Comparison of ENCODE assay signal across 15 cellular contexts in the genomic region with DNA sequence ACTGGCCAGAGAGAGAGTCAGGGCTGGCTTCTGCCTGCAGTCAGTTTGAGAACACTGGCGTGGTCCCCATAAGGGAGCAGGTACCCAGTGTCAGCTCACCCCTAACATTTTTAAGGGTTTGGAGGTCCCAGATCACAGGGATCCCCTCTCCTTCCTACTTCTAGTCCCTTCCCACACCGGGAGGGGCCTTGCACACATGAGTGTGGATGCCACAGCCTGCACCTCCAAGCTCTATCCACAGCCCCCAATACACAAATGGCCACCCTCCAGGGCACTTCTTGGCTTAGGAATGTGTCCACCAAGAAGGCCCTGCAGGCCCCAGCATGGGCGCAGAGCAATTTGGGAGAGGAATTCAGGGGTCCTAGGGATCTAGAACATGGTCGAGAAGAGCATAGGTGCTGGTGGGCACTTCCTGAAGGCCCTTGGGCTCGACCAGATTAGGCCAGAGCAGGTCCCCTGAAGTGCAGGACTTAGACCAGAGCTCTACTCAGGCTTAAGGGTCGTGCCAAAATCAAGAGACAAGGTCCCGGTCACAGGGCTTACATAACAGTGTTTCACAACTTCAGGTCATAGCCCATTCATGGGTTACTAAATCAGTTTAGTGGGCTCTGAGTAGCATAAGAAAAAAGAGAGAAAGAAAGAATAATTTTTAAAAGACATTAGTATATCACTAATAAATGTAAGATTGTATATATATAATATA. TPM values are rescaled to one million over a fixed set of nuclear protein-coding genes. Genes with fewer than 3 reads are reported as not detected.
DNase-seq lines count a peak whose midpoint lies in the region; ATAC-seq and TF ChIP-seq lines count a peak whose summit lies in the region.
"Had no signal": no experiment of that assay in that cellular context is flagged by ENCODE, and none has a peak within 500 bp of the region (broad histone marks: within the 10 kb centered on the region; RNA-seq: fewer than 3 reads in every experiment).

No MANE protein-coding gene starts in this region.

- H3K4me3 Mint-ChIP-seq in T-cell (no peak overlapping the region), immature natural killer cell (no peak overlapping the region)

- no peak overlapping the region for H3K27ac ChIP-seq in right cardiac atrium (ENCODE audit: low read length)
- H3K27ac ChIP-seq: GM23248 had no signal

- H3K4me1 Mint-ChIP-seq in T-cell (peaks cover 58 to 73% (median 60%) of the 10 kb centered on the region in 3 donors), immature natural killer cell (peaks cover 35 to 45% of the 10 kb centered on the region in 2 donors)

- H3K27me3 ChIP-seq in right cardiac atrium (ENCODE audit: control insufficient read depth, insufficient read depth) = no peaks in the 10 kb centered on the region

- CTCF ChIA-PET in T-cell (lab: Charles Lee) = interaction anchor here in 1 of 2 donors (0.9 kb wide), 1 partner anchor 9 kb away, joined by 3 read pairs; no protein-coding TSS in a partner anchor

- DNase-seq in right cardiac atrium (no peak), cardiac septum (ENCODE audit: low spot score) (no peak), T-cell (no peak), immature natural killer cell (no peak), mucosa of descending colon (no peak), NCI-H510A treated with DMSO at 0.1 percent for 48 hours (lab: John Stamatoyannopoulos, UW) (no peak), KBM-7 (no peak)
- DNase-seq: central memory CD4-positive, alpha-beta T cell; GM23248; NCI-H1105 treated with DMSO at 0.1 percent for 48 hours; NCI-H2227 treated with DMSO at 0.1 percent for 48 hours; stimulated activated CD4-positive, alpha-beta T cell treated with anti-CD3 and anti-CD28 coated beads, Interleukin-4, amount 100 ng/mL, for 24 hours; stimulated activated naive CD4-positive, alpha-beta T cell had no signal

- H3K36me3 Mint-ChIP-seq in T-cell (peaks cover 33% of the 10 kb centered on the region), immature natural killer cell (peaks cover 17 to 29% (median 17%) of the 10 kb centered on the region in 3 donors)

- TF ChIP-seq CTCF in mucosa of descending colon (IDR thresholded peaks at IDR 0.05) = no peak

- H3K4me3 ChIP-seq in right cardiac atrium (ENCODE audit: low read length) (no peak overlapping the region), mucosa of descending colon (no peak overlapping the region)
- H3K4me3 ChIP-seq: GM23248 had no signal

- H3K27ac Mint-ChIP-seq in T-cell (peak overlapping the region; percentile 23 to 97), immature natural killer cell (peak overlapping the region in 5 of 6 donors; percentile 2 to 84 (median 69))

- H3K4me1 ChIP-seq in right cardiac atrium (ENCODE audit: control insufficient read depth, insufficient read depth, low read length) (no peaks in the 10 kb centered on the region), mucosa of descending colon (ENCODE audit: low read depth) (no peaks in the 10 kb centered on the region)

- intact Hi-C loops in right cardiac atrium (cut with DNase I) = no loop called here
- intact Hi-C loops in cardiac septum (cut with DNase I) = no loop called here
- intact Hi-C loops in mucosa of descending colon (cut with DNase I, micrococcal nuclease) = no loop called here

- H3K9me3 ChIP-seq in right cardiac atrium (ENCODE audit: control insufficient read depth, low read length) (peaks cover 2% of the 10 kb centered on the region), mucosa of descending colon (peaks cover 6% of the 10 kb centered on the region)

- in situ Hi-C loops in KBM-7 (cut with MboI; ENCODE audit: low pct_unique_long_range_greater_than_20kb, low sequenced_read_pairs) = no loop called here

- WGBS in right cardiac atrium = 73% methylated on average over 7 of the region's 7 CpGs

- H3K27me3 Mint-ChIP-seq in T-cell (no peaks in the 10 kb centered on the region), immature natural killer cell (ENCODE audit: low read depth in 3 of 3) (peaks cover 1 to 2% (median 2%) of the 10 kb centered on the region in 3 donors)

- ATAC-seq in right cardiac atrium = peak; percentile 19 to 79
- no peak for ATAC-seq in T-cell (replicated peaks in 1 of 4)
- ATAC-seq in mucosa of descending colon = no peak

- POLR2A ChIA-PET in T-cell (lab: Charles Lee) = no interaction called here

- no peaks in the 10 kb centered on the region for H3K36me3 ChIP-seq in mucosa of descending colon (ENCODE audit: low read depth)

- H3K9me3 Mint-ChIP-seq in T-cell = peaks cover 0 to 7% (median 3%) of the 10 kb centered on the region in 3 donors
- H3K9me3 Mint-ChIP-seq in immature natural killer cell = no peaks in the 10 kb centered on the region

RNA-seq across cellular contexts. Expression of a gene that starts 16.0 kb away (rescaled TPM):
- total RNA-seq in right cardiac atrium (10 to 100 TPM; 22.5 to 46.3 (median 31.0) TPM), cardiac septum (19.0 TPM), T-cell (100 to 1,000 TPM; 440 to 616 (median 504) TPM), mucosa of descending colon (10 to 100 TPM in 2 of 3 donors, 1 to 10 TPM in 1; 9.1 to 20.8 (median 17.9) TPM)
- polyA plus RNA-seq in right cardiac atrium (31.8 TPM), immature natural killer cell (100 to 1,000 TPM; 262 to 427 (median 346) TPM)
- polyA plus RNA-seq: neural cell had no signal

RNA-seq across cellular contexts. Expression of a gene that starts 27.5 kb away (rescaled TPM):
- total RNA-seq in right cardiac atrium (under 1 TPM in 1 of 4 donors, not detected in 3; 0.40 TPM), cardiac septum (not detected), T-cell (10 to 100 TPM in 4 of 5 donors, 1 to 10 TPM in 1; 8.8 to 24.0 (median 12.6) TPM), mucosa of descending colon (1 to 10 TPM in 1 of 3 donors, not detected in 2; 1.5 TPM)
- polyA plus RNA-seq in right cardiac atrium (0.25 TPM), immature natural killer cell (1 to 10 TPM; 2.1 to 4.1 (median 2.5) TPM)
- total RNA-seq: GM23248, kidney epithelial cell had no signal
- polyA plus RNA-seq: GM23248 had no signal

RNA-seq across cellular contexts. Expression of a gene that starts 31.9 kb away (rescaled TPM):
- total RNA-seq in right cardiac atrium (100 to 1,000 TPM; 441 to 544 (median 499) TPM), cardiac septum (613 TPM), T-cell (1 to 10 TPM in 4 of 5 donors, under 1 TPM in 1; 0.70 to 7.7 (median 4.8) TPM), mucosa of descending colon (10 to 100 TPM; 13.3 to 71.0 (median 15.4) TPM)
- polyA plus RNA-seq in right cardiac atrium (289 TPM), immature natural killer cell (under 1 TPM in 2 of 3 donors, not detected in 1; 0.53 to 0.83 TPM)
- total RNA-seq: kidney epithelial cell had no signal
- polyA plus RNA-seq: neural cell had no signal

RNA-seq across cellular contexts. Expression of a gene that starts 35.7 kb away (rescaled TPM):
- total RNA-seq in right cardiac atrium = 10 to 100 TPM; 25.0 to 40.9 (median 32.5) TPM
- polyA plus RNA-seq in right cardiac atrium = 35.6 TPM
- 8.1 TPM for total RNA-seq in cardiac septum
- total RNA-seq in T-cell = 1 to 10 TPM in 1 of 5 donors, under 1 TPM in 4; 0.15 to 1.1 (median 0.89) TPM
- not detected for polyA plus RNA-seq in immature natural killer cell
- total RNA-seq in mucosa of descending colon = 10 to 100 TPM; 14.1 to 38.8 (median 31.1) TPM
- total RNA-seq: kidney epithelial cell had no signal

RNA-seq across cellular contexts. Expression of a gene that starts 54.9 kb away (rescaled TPM):
- total RNA-seq in right cardiac atrium (1 to 10 TPM; 2.2 to 5.7 (median 4.3) TPM), cardiac septum (not detected), T-cell (1 to 10 TPM in 1 of 5 donors, under 1 TPM in 1, not detected in 3; 0.79 to 1.1 TPM), mucosa of descending colon (1,000 to 10,000 TPM; 1,086 to 3,973 (median 3,185) TPM)
- polyA plus RNA-seq in right cardiac atrium (5.2 TPM), immature natural killer cell (not detected)
- total RNA-seq: GM23248 had no signal
- polyA plus RNA-seq: GM23248, neural cell had no signal

Comparison
In these comparisons a context has a peak if more than half of its experiments do, and no peak if none do; other contexts are left out.
1. ATAC-seq: peak in right cardiac atrium (2 of 2); none in T-cell (0 of 4) and mucosa of descending colon (single experiment).
2. RNA of a gene that starts 16.0 kb away (total RNA-seq): 440 to 616 TPM in T-cell; 22.5 to 46.3 TPM in right cardiac atrium, 19.0 TPM in cardiac septum (single experiment) and 9.1 to 20.8 TPM in mucosa of descending colon; every median in the first group is over 4 times any median in the second.